8 cellular contexts compared by ENCODE assay signal in the genomic region with DNA sequence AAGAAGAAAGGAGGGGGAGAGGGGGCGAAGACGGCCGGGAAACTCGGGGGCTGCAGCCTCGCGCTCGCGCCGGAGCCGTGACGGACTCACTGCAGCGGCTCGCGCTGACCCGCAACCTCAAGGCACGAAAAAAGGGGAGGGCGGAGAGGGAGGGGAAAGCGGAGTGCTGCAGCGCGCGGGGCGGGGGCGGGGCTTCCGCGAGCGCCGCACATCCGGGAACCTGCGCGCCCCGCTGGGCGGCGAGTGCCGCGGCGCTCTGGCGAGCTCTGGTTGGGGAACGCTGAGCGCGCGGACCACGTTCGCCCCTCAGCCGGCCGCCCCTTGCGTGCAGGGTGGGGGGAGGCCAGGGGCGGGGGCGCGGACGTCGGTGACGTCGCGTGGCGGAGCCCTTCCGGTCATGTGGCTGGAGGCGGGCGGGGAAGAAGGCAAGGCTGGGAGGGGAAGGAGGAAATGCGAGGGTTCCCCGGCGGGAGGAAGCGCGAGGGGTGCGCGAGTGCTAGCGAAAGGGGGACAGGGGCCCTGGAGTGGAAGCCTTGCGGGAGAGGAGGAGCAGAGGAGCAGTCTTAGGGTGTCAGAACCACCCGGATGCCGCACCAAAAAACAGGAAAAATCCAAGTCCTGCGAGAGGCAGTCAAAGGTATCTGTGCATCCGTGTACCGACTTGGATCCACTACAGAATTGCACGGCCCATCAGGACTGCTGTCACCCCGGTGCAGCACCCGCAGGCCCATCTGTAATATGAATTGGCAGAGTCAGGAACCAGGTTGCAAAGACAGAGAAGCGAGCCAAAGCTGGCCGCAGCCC. TPM values are rescaled to one million over a fixed set of nuclear protein-coding genes. Genes with fewer than 3 reads are reported as not detected.
DNase-seq lines count a peak whose midpoint lies in the region; ATAC-seq and TF ChIP-seq lines count a peak whose summit lies in the region.

A gene with protein sequence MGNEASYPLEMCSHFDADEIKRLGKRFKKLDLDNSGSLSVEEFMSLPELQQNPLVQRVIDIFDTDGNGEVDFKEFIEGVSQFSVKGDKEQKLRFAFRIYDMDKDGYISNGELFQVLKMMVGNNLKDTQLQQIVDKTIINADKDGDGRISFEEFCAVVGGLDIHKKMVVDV (minus strand): TSS at position 126 of the 804 bp plus-strand sequence. CDS start 405 bp downstream, outside the sequence.

- peak within 1 kb of the TSS; percentile 98 for H3K27ac Mint-ChIP-seq in activated naive CD4-positive, alpha-beta T cell treated with anti-CD3 and anti-CD28 coated beads, Interleukin-2, amount 10 ng/mL, durations not matched to agents 7 days and 5 days

- peak within 1 kb of the TSS; percentile 95 for H3K4me3 Mint-ChIP-seq in activated naive CD4-positive, alpha-beta T cell treated with anti-CD3 and anti-CD28 coated beads, Interleukin-2, amount 10 ng/mL, durations not matched to agents 7 days and 5 days

- H3K9ac ChIP-seq in SK-N-MC (ENCODE audit: insufficient read length): peak within 1 kb of the TSS; percentile 86

- no peaks in the 10 kb centered on the region for H3K27me3 ChIP-seq in gastroesophageal sphincter
- H3K27me3 ChIP-seq in neutrophil: no peaks in the 10 kb centered on the region

- H3K9me3 ChIP-seq in SK-N-MC (ENCODE audit: low read depth, low read length) (no peaks in the 10 kb centered on the region), gastroesophageal sphincter (no peaks in the 10 kb centered on the region), neutrophil (no peaks in the 10 kb centered on the region)

- WGBS in gastroesophageal sphincter (ENCODE audit: low coverage in 1 of 2), 2 donors: 0% methylated on average over 24 to 32 of the region's 77 CpGs

- H3K4me1 Mint-ChIP-seq in activated naive CD4-positive, alpha-beta T cell treated with anti-CD3 and anti-CD28 coated beads, Interleukin-2, amount 10 ng/mL, durations not matched to agents 7 days and 5 days: peaks cover 43% of the 10 kb centered on the region

- H3K4me3 ChIP-seq in HFF-Myc (replicated peaks; ENCODE audit: low read depth, low read length) (peak within 1 kb of the TSS; percentile 93), NB4 (ENCODE audit: low read depth, low read length) (peak within 1 kb of the TSS; percentile 95), SK-N-MC (peak within 1 kb of the TSS; percentile 95), gastroesophageal sphincter (peak within 1 kb of the TSS; percentile 92), neutrophil (ENCODE audit: low read depth in 1 of 2, low read length in 1 of 2) (peak within 1 kb of the TSS; percentile 74 to 87)

- H3K27ac ChIP-seq in SK-N-MC (peak within 1 kb of the TSS; percentile 81), gastroesophageal sphincter (peak within 1 kb of the TSS; percentile 93 to 99 (median 98)), neutrophil (peak within 1 kb of the TSS; percentile 99)

- ATAC-seq in gastroesophageal sphincter: peak; percentile 97

- CTCF ChIA-PET in activated naive CD4-positive, alpha-beta T cell treated with anti-CD3 and anti-CD28 coated beads, Interleukin-2, amount 10 ng/mL, durations not matched to agents 7 days and 5 days (lab: Charles Lee): interaction anchor here (0.7 to 1.8 kb wide), 3 partner anchors 30 to 130 kb away, joined by 3 to 6 read pairs (median 3); no protein-coding TSS in a partner anchor

- peaks cover 20% of the 10 kb centered on the region for H3K36me3 Mint-ChIP-seq in activated naive CD4-positive, alpha-beta T cell treated with anti-CD3 and anti-CD28 coated beads, Interleukin-2, amount 10 ng/mL, durations not matched to agents 7 days and 5 days

- no peaks in the 10 kb centered on the region for H3K9me3 Mint-ChIP-seq in activated naive CD4-positive, alpha-beta T cell treated with anti-CD3 and anti-CD28 coated beads, Interleukin-2, amount 10 ng/mL, durations not matched to agents 7 days and 5 days

- no peak for TF ChIP-seq EP300 in gastroesophageal sphincter (IDR thresholded peaks at IDR 0.05)

- H3K4me1 ChIP-seq in gastroesophageal sphincter (peaks cover 11 to 64% (median 21%) of the 10 kb centered on the region in 3 donors), neutrophil (ENCODE audit: control insufficient read depth in 1 of 2, insufficient read depth in 1 of 2, low read depth in 1 of 2, low read length in 1 of 2) (peaks cover 54 to 60% of the 10 kb centered on the region in 2 experiments)

- peak; percentile 87 for TF ChIP-seq POLR2A in NB4 (IDR thresholded peaks at IDR 0.05; ENCODE audit: extremely low read depth, insufficient read length)
- TF ChIP-seq POLR2A in gastroesophageal sphincter (IDR thresholded peaks at IDR 0.05): peak; percentile 68 to 77

- DNase-seq in GM04503 (ENCODE audit: low read depth) (peak; percentile 73), HFF-Myc (ENCODE audit: extremely low read depth, low read depth) (peak; percentile 74), NB4 (ENCODE audit: low read depth) (peak; percentile 99), SK-N-MC (ENCODE audit: low read depth, low spot score) (no peak)
- DNase-seq in activated naive CD4-positive, alpha-beta T cell treated with anti-CD3 and anti-CD28 coated beads, Interleukin-2, amount 10 ng/mL, durations not matched to agents 7 days and 5 days: peak; percentile 97

- H3K36me3 ChIP-seq in SK-N-MC (ENCODE audit: insufficient read depth, low read length) (peaks cover 8% of the 10 kb centered on the region), gastroesophageal sphincter (no peaks in the 10 kb centered on the region), neutrophil (no peaks in the 10 kb centered on the region)

- peaks cover 4% of the 10 kb centered on the region for H3K27me3 Mint-ChIP-seq in activated naive CD4-positive, alpha-beta T cell treated with anti-CD3 and anti-CD28 coated beads, Interleukin-2, amount 10 ng/mL, durations not matched to agents 7 days and 5 days

- TF ChIP-seq CTCF in HFF-Myc (IDR thresholded peaks at IDR 0.05; ENCODE audit: low read depth, low read length, missing control alignments) (no peak), NB4 (IDR thresholded peaks at IDR 0.05; ENCODE audit: low read depth, low read length) (no peak), gastroesophageal sphincter (IDR thresholded peaks at IDR 0.05) (peak in 1 of 4 experiments; percentile 25), neutrophil (IDR thresholded peaks at IDR 0.05) (peak; percentile 55), subcutaneous adipose tissue (IDR thresholded peaks at IDR 0.05; ENCODE audit: low read depth) (no peak)

RNA-seq across cellular contexts. Expression of the gene that starts here (rescaled TPM):
- total RNA-seq in gastroesophageal sphincter: 10 to 100 TPM; 23.8 to 31.6 (median 29.9) TPM
- 10 to 100 TPM; 68.6 to 86.3 (median 70.1) TPM for total RNA-seq in subcutaneous adipose tissue
